In genomic region chr5:45262061-45262590, GRCh38 we compare ENCODE assay signal across 14 cellular contexts.
"Had no signal": no experiment of that assay in that cellular context is flagged by ENCODE, and none has a peak within 500 bp of the region (broad histone marks: within the 10 kb centered on the region; RNA-seq: fewer than 3 reads in every experiment).

No MANE protein-coding gene starts in this region.

- H3K4me1 Mint-ChIP-seq: activated naive CD8-positive, alpha-beta T cell treated with anti-CD3 and anti-CD28 coated beads, Interleukin-2, amount 50 U/mL, for 24 hours; mesothelial cell of epicardium had no signal

- ATAC-seq: activated naive CD8-positive, alpha-beta T cell treated with anti-CD3 and anti-CD28 coated beads, Interleukin-2, amount 50 U/mL, for 24 hours; heart right ventricle; psoas muscle had no signal

- H3K9me3 ChIP-seq: heart right ventricle, psoas muscle, right lobe of liver had no signal

- H3K27ac ChIP-seq: cardiac muscle cell, heart right ventricle, psoas muscle, right lobe of liver, uterus, VCaP had no signal

- H3K4me3 Mint-ChIP-seq: activated naive CD8-positive, alpha-beta T cell treated with anti-CD3 and anti-CD28 coated beads, Interleukin-2, amount 50 U/mL, for 24 hours; activated T-helper 1 cell treated with anti-CD3 and anti-CD28 coated beads, Interleukin-12 subunit alpha, Interleukin-12 subunit beta, Interleukin-2, Interleukin-4 antibody, amounts not matched to agents 30 ng/mL and 10 ng/mL and 1 ng/mL, durations not matched to agents 14 hours and 24 hours and 36 hours; mesothelial cell of epicardium had no signal

- H3K36me3 ChIP-seq: cardiac muscle cell, heart right ventricle, right lobe of liver, uterus had no signal

- H3K36me3 Mint-ChIP-seq: mesothelial cell of epicardium had no signal

- H3K27me3 ChIP-seq: cardiac muscle cell, heart right ventricle, right lobe of liver, uterus had no signal

- H3K27ac Mint-ChIP-seq: activated naive CD8-positive, alpha-beta T cell treated with anti-CD3 and anti-CD28 coated beads, Interleukin-2, amount 50 U/mL, for 24 hours; activated T-helper 1 cell treated with anti-CD3 and anti-CD28 coated beads, Interleukin-12 subunit alpha, Interleukin-12 subunit beta, Interleukin-2, Interleukin-4 antibody, amounts not matched to agents 30 ng/mL and 10 ng/mL and 1 ng/mL, durations not matched to agents 14 hours and 24 hours and 36 hours; mesothelial cell of epicardium had no signal

- H3K4me3 ChIP-seq: cardiac muscle cell, heart right ventricle, psoas muscle, right lobe of liver, uterus had no signal

- DNase-seq: activated CD4-positive, alpha-beta T cell treated with anti-CD3 and anti-CD28 coated beads for 48 hours; activated naive CD4-positive, alpha-beta T cell; activated naive CD8-positive, alpha-beta T cell treated with anti-CD3 and anti-CD28 coated beads, Interleukin-2, amount 50 U/mL, for 24 hours; foreskin melanocyte; heart right ventricle; psoas muscle; right lobe of liver; stimulated activated CD4-positive, alpha-beta T cell treated with anti-CD3 and anti-CD28 coated beads, Interleukin-2, amount 100 ng/mL, for 24 hours; stimulated activated naive CD4-positive, alpha-beta T cell treated with Interleukin-2 at 50 U/mL for 16 hours; uterus had no signal

- H3K27me3 Mint-ChIP-seq: activated naive CD8-positive, alpha-beta T cell treated with anti-CD3 and anti-CD28 coated beads, Interleukin-2, amount 50 U/mL, for 24 hours had no signal

- H3K4me1 ChIP-seq: psoas muscle, uterus had no signal

- H3K9me3 Mint-ChIP-seq: mesothelial cell of epicardium had no signal
